16 cellular contexts compared by ENCODE assay signal in genomic region chr22:46794067-46794466, GRCh38. TPM values are rescaled to one million over a fixed set of nuclear protein-coding genes. Genes with fewer than 3 reads are reported as not detected.
DNase-seq lines count a peak whose midpoint lies in the region; ATAC-seq and TF ChIP-seq lines count a peak whose summit lies in the region.
"Had no signal": no experiment of that assay in that cellular context is flagged by ENCODE, and none has a peak within 500 bp of the region (broad histone marks: within the 10 kb centered on the region; RNA-seq: fewer than 3 reads in every experiment).

No MANE protein-coding gene starts in this region.

- H3K4me1 Mint-ChIP-seq in natural killer cell (peaks cover 33 to 36% of the 10 kb centered on the region in 2 donors), type B pancreatic cell (ENCODE audit: unreplicated experiment) (peaks cover 5% of the 10 kb centered on the region)
- H3K4me1 Mint-ChIP-seq in natural killer cell treated with Interleukin-12 subunit alpha and Interleukin-12 subunit beta and Interleukin-15 and Interleukin-18, amount 100 ng/mL, for 72 hours (ENCODE audit: low read depth in 2 of 2): peaks cover 28 to 31% of the 10 kb centered on the region in 2 donors
- peaks cover 51% of the 10 kb centered on the region for H3K4me1 Mint-ChIP-seq in dendritic cell treated with granulocyte-macrophage colony-stimulating factor and Interleukin-4, amounts not matched to agents 40 ng/mL and 50 ng/mL, for 4 days (ENCODE audit: low read depth)
- H3K4me1 Mint-ChIP-seq in naive thymus-derived CD8-positive, alpha-beta T cell: peaks cover 10 to 51% (median 31%) of the 10 kb centered on the region in 4 donors

- intact Hi-C loops in natural killer cell (cut with micrococcal nuclease): no loop called here
- intact Hi-C loops in dendritic cell treated with granulocyte-macrophage colony-stimulating factor and Interleukin-4, amounts not matched to agents 40 ng/mL and 50 ng/mL, for 4 days (cut with micrococcal nuclease): no loop called here

- H3K9me3 Mint-ChIP-seq in natural killer cell: no peaks in the 10 kb centered on the region
- no peaks in the 10 kb centered on the region for H3K9me3 Mint-ChIP-seq in natural killer cell treated with Interleukin-12 subunit alpha and Interleukin-12 subunit beta and Interleukin-15 and Interleukin-18, amount 100 ng/mL, for 72 hours
- H3K9me3 Mint-ChIP-seq in dendritic cell treated with granulocyte-macrophage colony-stimulating factor and Interleukin-4, amounts not matched to agents 40 ng/mL and 50 ng/mL, for 4 days: no peaks in the 10 kb centered on the region
- no peaks in the 10 kb centered on the region for H3K9me3 Mint-ChIP-seq in naive thymus-derived CD8-positive, alpha-beta T cell
- H3K9me3 Mint-ChIP-seq in type B pancreatic cell: no peaks in the 10 kb centered on the region
- H3K9me3 Mint-ChIP-seq: H9 had no signal

- H3K4me3 Mint-ChIP-seq in natural killer cell (no peak overlapping the region), type B pancreatic cell (no peak overlapping the region)
- no peak overlapping the region for H3K4me3 Mint-ChIP-seq in natural killer cell treated with Interleukin-12 subunit alpha and Interleukin-12 subunit beta and Interleukin-15 and Interleukin-18, amount 100 ng/mL, for 72 hours
- no peak overlapping the region for H3K4me3 Mint-ChIP-seq in dendritic cell treated with granulocyte-macrophage colony-stimulating factor and Interleukin-4, amounts not matched to agents 40 ng/mL and 50 ng/mL, for 4 days
- no peak overlapping the region for H3K4me3 Mint-ChIP-seq in naive thymus-derived CD8-positive, alpha-beta T cell
- H3K4me3 Mint-ChIP-seq: H9 had no signal

- H3K27me3 Mint-ChIP-seq in natural killer cell (ENCODE audit: low read depth in 2 of 2): no peaks in the 10 kb centered on the region
- H3K27me3 Mint-ChIP-seq in natural killer cell treated with Interleukin-12 subunit alpha and Interleukin-12 subunit beta and Interleukin-15 and Interleukin-18, amount 100 ng/mL, for 72 hours: no peaks in the 10 kb centered on the region
- no peaks in the 10 kb centered on the region for H3K27me3 Mint-ChIP-seq in dendritic cell treated with granulocyte-macrophage colony-stimulating factor and Interleukin-4, amounts not matched to agents 40 ng/mL and 50 ng/mL, for 4 days
- no peaks in the 10 kb centered on the region for H3K27me3 Mint-ChIP-seq in naive thymus-derived CD8-positive, alpha-beta T cell
- no peaks in the 10 kb centered on the region for H3K27me3 Mint-ChIP-seq in type B pancreatic cell

- H3K27ac Mint-ChIP-seq in natural killer cell (peak overlapping the region; percentile 97 to 99), type B pancreatic cell (no peak overlapping the region)
- H3K27ac Mint-ChIP-seq in natural killer cell treated with Interleukin-12 subunit alpha and Interleukin-12 subunit beta and Interleukin-15 and Interleukin-18, amount 100 ng/mL, for 72 hours: peak overlapping the region in 1 of 2 donors; percentile 70
- H3K27ac Mint-ChIP-seq in dendritic cell treated with granulocyte-macrophage colony-stimulating factor and Interleukin-4, amounts not matched to agents 40 ng/mL and 50 ng/mL, for 4 days: peak overlapping the region; percentile 56
- peak overlapping the region in 7 of 10 donors; percentile 25 to 84 (median 66) for H3K27ac Mint-ChIP-seq in naive thymus-derived CD8-positive, alpha-beta T cell

- DNase-seq in natural killer cell (no peak), type B pancreatic cell (ENCODE audit: extremely low spot score, unreplicated experiment) (peak; percentile 25), NAMALWA (ENCODE audit: low spot score) (no peak), LoVo (ENCODE audit: low spot score) (no peak)
- no peak for DNase-seq in natural killer cell treated with Interleukin-12 subunit alpha and Interleukin-12 subunit beta and Interleukin-15 and Interleukin-18, amount 100 ng/mL, for 72 hours (ENCODE audit: low spot score)
- no peak for DNase-seq in naive thymus-derived CD8-positive, alpha-beta T cell
- no peak for DNase-seq in effector CD4-positive, alpha-beta T cell
- DNase-seq: DMS79 treated with DMSO at 0.1 percent for 48 hours, H9, NCI-H1048, NCI-H1436, NCI-H2029, NCI-H345, NCI-H524 treated with DMSO at 0.1 percent for 48 hours, SHP77 had no signal

- ATAC-seq in natural killer cell: no peak
- no peak for ATAC-seq in natural killer cell treated with Interleukin-12 subunit alpha and Interleukin-12 subunit beta and Interleukin-15 and Interleukin-18, amount 100 ng/mL, for 72 hours
- ATAC-seq in naive thymus-derived CD8-positive, alpha-beta T cell: no peak

- H3K36me3 Mint-ChIP-seq in natural killer cell (no peaks in the 10 kb centered on the region), type B pancreatic cell (peaks cover 4% of the 10 kb centered on the region)
- H3K36me3 Mint-ChIP-seq in natural killer cell treated with Interleukin-12 subunit alpha and Interleukin-12 subunit beta and Interleukin-15 and Interleukin-18, amount 100 ng/mL, for 72 hours: no peaks in the 10 kb centered on the region
- H3K36me3 Mint-ChIP-seq in dendritic cell treated with granulocyte-macrophage colony-stimulating factor and Interleukin-4, amounts not matched to agents 40 ng/mL and 50 ng/mL, for 4 days (ENCODE audit: low read depth): peaks cover 95% of the 10 kb centered on the region
- peaks cover 0 to 35% (median 3%) of the 10 kb centered on the region in 3 donors for H3K36me3 Mint-ChIP-seq in naive thymus-derived CD8-positive, alpha-beta T cell

- TF ChIP-seq CTCF in natural killer cell (IDR thresholded peaks at IDR 0.05): no peak
- TF ChIP-seq CTCF in type B pancreatic cell (conservative IDR thresholded peaks at IDR 0.05): no peak

- POLR2A ChIA-PET in naive thymus-derived CD8-positive, alpha-beta T cell (lab: Charles Lee): interaction anchor here (1.0 to 4.0 kb wide), 2 partner anchors 31 to 35 kb away, joined by 3 to 81 read pairs; partner anchors contain the start of gene TBC1D22A

RNA-seq across cellular contexts. Expression of gene TBC1D22A, which starts 31.6 kb away (rescaled TPM):
- total RNA-seq in natural killer cell: 10 to 100 TPM; 47.4 to 53.7 (median 53.2) TPM
- 10 to 100 TPM; 31.9 to 43.4 TPM for total RNA-seq in natural killer cell treated with Interleukin-12 subunit alpha and Interleukin-12 subunit beta and Interleukin-15 and Interleukin-18, amount 100 ng/mL, for 72 hours
- total RNA-seq in naive thymus-derived CD8-positive, alpha-beta T cell: 10 to 100 TPM; 51.2 to 57.2 TPM
- polyA plus RNA-seq in naive thymus-derived CD8-positive, alpha-beta T cell: 10 to 100 TPM; 23.0 to 24.6 (median 23.3) TPM
- total RNA-seq in type B pancreatic cell (ENCODE audit: low replicate concordance): 16.2 and 24.6 TPM in 2 replicates

RNA-seq across cellular contexts. Expression of gene CERK, which starts 56.0 kb away (rescaled TPM):
- total RNA-seq in natural killer cell (10 to 100 TPM; 50.0 to 71.2 (median 55.6) TPM), type B pancreatic cell (ENCODE audit: low replicate concordance) (43.3 and 67.5 TPM in 2 replicates)
- total RNA-seq in natural killer cell treated with Interleukin-12 subunit alpha and Interleukin-12 subunit beta and Interleukin-15 and Interleukin-18, amount 100 ng/mL, for 72 hours: 10 to 100 TPM; 38.1 to 55.8 TPM
- 100 to 1,000 TPM; 175 to 185 TPM for total RNA-seq in naive thymus-derived CD8-positive, alpha-beta T cell
- 10 to 100 TPM; 39.4 to 61.2 (median 41.6) TPM for polyA plus RNA-seq in naive thymus-derived CD8-positive, alpha-beta T cell
